ENCODE assay signal across 14 cellular contexts in genomic region chr10:89001428-89002072, GRCh38. TPM values are rescaled to one million over a fixed set of nuclear protein-coding genes. Genes with fewer than 3 reads are reported as not detected.
A peak's percentile ranks its signal among the peaks of the same experiment; 100 is the strongest.
DNase-seq lines count a peak whose midpoint lies in the region; ATAC-seq and TF ChIP-seq lines count a peak whose summit lies in the region.
"Had no signal": no experiment of that assay in that cellular context is flagged by ENCODE, and none has a peak within 500 bp of the region (broad histone marks: within the 10 kb centered on the region; RNA-seq: fewer than 3 reads in every experiment).

No MANE protein-coding gene starts in this region.

- no peak for TF ChIP-seq EP300 in suprapubic skin (IDR thresholded peaks at IDR 0.05)

- H3K4me1 ChIP-seq in right cardiac atrium (ENCODE audit: control insufficient read depth, insufficient read depth, low read length) = no peaks in the 10 kb centered on the region
- H3K4me1 ChIP-seq in suprapubic skin = peaks cover 51% of the 10 kb centered on the region
- H3K4me1 ChIP-seq: A549, right lobe of liver had no signal

- H3K27me3 ChIP-seq in right cardiac atrium (ENCODE audit: control insufficient read depth, insufficient read depth) = no peaks in the 10 kb centered on the region
- H3K27me3 ChIP-seq in suprapubic skin = no peaks in the 10 kb centered on the region
- H3K27me3 ChIP-seq: right lobe of liver had no signal

- H3K27ac Mint-ChIP-seq in activated CD8-positive, alpha-beta memory T cell treated with anti-CD3 and anti-CD28 coated beads, Interleukin-2, amount 10 ng/mL, durations not matched to agents 7 days and 5 days = peak overlapping the region; percentile 90
- peak overlapping the region; percentile 37 for H3K27ac Mint-ChIP-seq in activated naive CD8-positive, alpha-beta T cell treated with anti-CD3 and anti-CD28 coated beads, Interleukin-2, amount 50 U/mL, for 24 hours

- H3K9me3 Mint-ChIP-seq in activated CD8-positive, alpha-beta memory T cell treated with anti-CD3 and anti-CD28 coated beads, Interleukin-2, amount 10 ng/mL, durations not matched to agents 7 days and 5 days (ENCODE audit: low read depth) = no peaks in the 10 kb centered on the region
- no peaks in the 10 kb centered on the region for H3K9me3 Mint-ChIP-seq in activated naive CD8-positive, alpha-beta T cell treated with anti-CD3 and anti-CD28 coated beads, Interleukin-2, amount 50 U/mL, for 24 hours

- TF ChIP-seq POLR2A in suprapubic skin (IDR thresholded peaks at IDR 0.05) = no peak

- intact Hi-C loops in right cardiac atrium (cut with DNase I) = no loop called here

- peak overlapping the region; percentile 18 for H3K4me3 ChIP-seq in right cardiac atrium (ENCODE audit: low read length)
- H3K4me3 ChIP-seq in suprapubic skin = no peak overlapping the region
- H3K4me3 ChIP-seq: A549, right lobe of liver had no signal

- no peak for TF ChIP-seq CTCF in suprapubic skin (IDR thresholded peaks at IDR 0.05)

- H3K9me3 ChIP-seq in right cardiac atrium (ENCODE audit: control insufficient read depth, low read length) (no peaks in the 10 kb centered on the region), suprapubic skin (no peaks in the 10 kb centered on the region)
- H3K9me3 ChIP-seq: A549, right lobe of liver, thoracic aorta had no signal

- 49% methylated on average over 7 of the region's 7 CpGs for WGBS in right cardiac atrium
- 51% methylated on average over 7 of the region's 7 CpGs for WGBS in suprapubic skin

- ATAC-seq in activated CD8-positive, alpha-beta memory T cell treated with anti-CD3 and anti-CD28 coated beads, Interleukin-2, amount 10 ng/mL, durations not matched to agents 7 days and 5 days = peak; percentile 13
- no peak for ATAC-seq in activated naive CD8-positive, alpha-beta T cell treated with anti-CD3 and anti-CD28 coated beads, Interleukin-2, amount 50 U/mL, for 24 hours
- ATAC-seq in right cardiac atrium = peak; percentile 23 to 43
- no peak for ATAC-seq in HG03039 (IDR thresholded peaks at IDR 0.05; ENCODE audit: unreplicated experiment)
- ATAC-seq in left lobe of liver = no peak
- ATAC-seq: A549 had no signal

- no peaks in the 10 kb centered on the region for H3K36me3 ChIP-seq in suprapubic skin

- no peaks in the 10 kb centered on the region for H3K27me3 Mint-ChIP-seq in activated CD8-positive, alpha-beta memory T cell treated with anti-CD3 and anti-CD28 coated beads, Interleukin-2, amount 10 ng/mL, durations not matched to agents 7 days and 5 days
- no peaks in the 10 kb centered on the region for H3K27me3 Mint-ChIP-seq in activated naive CD8-positive, alpha-beta T cell treated with anti-CD3 and anti-CD28 coated beads, Interleukin-2, amount 50 U/mL, for 24 hours

- H3K36me3 Mint-ChIP-seq in activated CD8-positive, alpha-beta memory T cell treated with anti-CD3 and anti-CD28 coated beads, Interleukin-2, amount 10 ng/mL, durations not matched to agents 7 days and 5 days = peaks cover 29% of the 10 kb centered on the region
- peaks cover 15% of the 10 kb centered on the region for H3K36me3 Mint-ChIP-seq in activated naive CD8-positive, alpha-beta T cell treated with anti-CD3 and anti-CD28 coated beads, Interleukin-2, amount 50 U/mL, for 24 hours (ENCODE audit: low read depth)

- H3K27ac ChIP-seq in right cardiac atrium (ENCODE audit: low read length) (peak overlapping the region; percentile 75), suprapubic skin (peak overlapping the region; percentile 67)
- H3K27ac ChIP-seq: A549, right lobe of liver, thoracic aorta had no signal

- H3K4me1 Mint-ChIP-seq in activated CD8-positive, alpha-beta memory T cell treated with anti-CD3 and anti-CD28 coated beads, Interleukin-2, amount 10 ng/mL, durations not matched to agents 7 days and 5 days = peaks cover 71% of the 10 kb centered on the region
- peaks cover 54% of the 10 kb centered on the region for H3K4me1 Mint-ChIP-seq in activated naive CD8-positive, alpha-beta T cell treated with anti-CD3 and anti-CD28 coated beads, Interleukin-2, amount 50 U/mL, for 24 hours

- CTCF ChIA-PET in activated CD8-positive, alpha-beta memory T cell treated with anti-CD3 and anti-CD28 coated beads, Interleukin-2, amount 10 ng/mL, durations not matched to agents 7 days and 5 days (lab: Charles Lee) = interaction anchor here (0.7 to 4.6 kb wide), 8 partner anchors 11 to 166 kb away, joined by 3 to 44 read pairs (median 5); partner anchors contain the start of gene FAS

- peak; percentile 59 for DNase-seq in activated CD8-positive, alpha-beta memory T cell treated with anti-CD3 and anti-CD28 coated beads, Interleukin-2, amount 10 ng/mL, durations not matched to agents 7 days and 5 days
- DNase-seq in activated CD8-positive, alpha-beta memory T cell treated with anti-CD3 and anti-CD28 coated beads, Interleukin-2, amount 50 U/mL, for 48 hours = no peak
- no peak for DNase-seq in activated naive CD8-positive, alpha-beta T cell treated with anti-CD3 and anti-CD28 coated beads, Interleukin-2, amount 50 U/mL, for 24 hours
- DNase-seq in right cardiac atrium (peak in 1 of 3 donors; percentile 37), suprapubic skin (ENCODE audit: low spot score in 2 of 2) (no peak), HuH-7 (ENCODE audit: low spot score) (no peak), left lobe of liver (ENCODE audit: low spot score) (no peak)
- DNase-seq: activated CD8-positive, alpha-beta memory T cell treated with anti-CD3 and anti-CD28 coated beads, Interleukin-2, amount 50 U/mL, for 4 hours; glutamatergic neuron; KG1; right lobe of liver had no signal

- peak overlapping the region; percentile 78 for H3K4me3 Mint-ChIP-seq in activated CD8-positive, alpha-beta memory T cell treated with anti-CD3 and anti-CD28 coated beads, Interleukin-2, amount 10 ng/mL, durations not matched to agents 7 days and 5 days
- H3K4me3 Mint-ChIP-seq in activated naive CD8-positive, alpha-beta T cell treated with anti-CD3 and anti-CD28 coated beads, Interleukin-2, amount 50 U/mL, for 24 hours = peak overlapping the region; percentile 56

RNA-seq across cellular contexts. Expression of gene FAS, which starts 11.0 kb away (rescaled TPM):
- total RNA-seq in activated CD8-positive, alpha-beta memory T cell treated with anti-CD3 and anti-CD28 coated beads, Interleukin-2, amount 10 ng/mL, durations not matched to agents 7 days and 5 days = 10 to 100 TPM; 73.7 to 75.4 TPM
- total RNA-seq in right cardiac atrium = 10 to 100 TPM in 1 of 4 donors, 1 to 10 TPM in 3; 5.7 to 10.1 (median 6.5) TPM
- polyA plus RNA-seq in right cardiac atrium = 4.7 TPM
- 10 to 100 TPM; 17.8 to 60.2 (median 42.6) TPM for total RNA-seq in suprapubic skin
- 13.0 TPM for total RNA-seq in left lobe of liver

RNA-seq across cellular contexts. Expression of gene ACTA2, which starts 49.0 kb away (rescaled TPM):
- 10 to 100 TPM; 28.2 to 34.5 TPM for total RNA-seq in activated CD8-positive, alpha-beta memory T cell treated with anti-CD3 and anti-CD28 coated beads, Interleukin-2, amount 10 ng/mL, durations not matched to agents 7 days and 5 days
- total RNA-seq in right cardiac atrium (1,000 to 10,000 TPM in 2 of 4 donors, 100 to 1,000 TPM in 2; 746 to 3,137 (median 1,120) TPM), suprapubic skin (100 to 1,000 TPM; 146 to 162 (median 152) TPM), left lobe of liver (17.0 TPM)
- 649 TPM for polyA plus RNA-seq in right cardiac atrium

Comparison
In these comparisons a context has a peak if more than half of its experiments do, and no peak if none do; other contexts are left out.
1. ATAC-seq: peak in activated CD8-positive, alpha-beta memory T cell treated with anti-CD3 and anti-CD28 coated beads, Interleukin-2, amount 10 ng/mL, durations not matched to agents 7 days and 5 days (single experiment) and right cardiac atrium (2 of 2); none in activated naive CD8-positive, alpha-beta T cell treated with anti-CD3 and anti-CD28 coated beads, Interleukin-2, amount 50 U/mL, for 24 hours (single experiment), HG03039 (single experiment) and left lobe of liver (single experiment).
2. RNA of gene ACTA2, which starts 49.0 kb away (total RNA-seq): 746 to 3,137 TPM in right cardiac atrium; 146 to 162 TPM in suprapubic skin, 28.2 to 34.5 TPM in activated CD8-positive, alpha-beta memory T cell treated with anti-CD3 and anti-CD28 coated beads, Interleukin-2, amount 10 ng/mL, durations not matched to agents 7 days and 5 days and 17.0 TPM in left lobe of liver (single experiment); every median in the first group is over 4 times any median in the second.